ENCODE assay signal across 8 cellular contexts in genomic region chr17:21042434-21043295, GRCh38. TPM values are rescaled to one million over a fixed set of nuclear protein-coding genes. Genes with fewer than 3 reads are reported as not detected.
DNase-seq lines count a peak whose midpoint lies in the region; ATAC-seq and TF ChIP-seq lines count a peak whose summit lies in the region.

Gene USP22 (minus strand): TSS chr17:21043011. CDS start chr17:21042835, 176 bp downstream.

- H3K4me3 ChIP-seq in mammary epithelial cell (replicated peaks in 1 of 3; ENCODE audit: insufficient read depth in 1 of 3, low read depth in 2 of 3, low read length in 3 of 3) (peak within 1 kb of the TSS; percentile 77 to 96 (median 78)), kidney epithelial cell (ENCODE audit: low read depth, low read length) (peak within 1 kb of the TSS; percentile 93)

- peak; percentile 65 for ATAC-seq in GM19397 (IDR thresholded peaks at IDR 0.05; ENCODE audit: unreplicated experiment)
- peak; percentile 49 for ATAC-seq in HG03442 (IDR thresholded peaks at IDR 0.05; ENCODE audit: unreplicated experiment)

- peak within 1 kb of the TSS; percentile 92 for H3K9ac ChIP-seq in mammary epithelial cell (ENCODE audit: insufficient read depth, low read length)

- H3K27me3 ChIP-seq in mammary epithelial cell (ENCODE audit: insufficient read depth, low read length) (no peaks in the 10 kb centered on the region), kidney epithelial cell (ENCODE audit: control insufficient read depth, insufficient read depth, low read length) (no peaks in the 10 kb centered on the region)

- intact Hi-C loops in mammary epithelial cell (cut with micrococcal nuclease), result loop anchor here (2.0 to 5.0 kb wide), 5 partner anchors 85 to 470 kb away; partner anchors contain the start of genes DHRS7B and TMEM11

- peaks cover 12% of the 10 kb centered on the region for H4K20me1 ChIP-seq in mammary epithelial cell (ENCODE audit: insufficient read depth, low read length)

- no peak for TF ChIP-seq CTCF in mammary epithelial cell (conservative IDR thresholded peaks at IDR 0.05 in 1 of 2, IDR thresholded peaks at IDR 0.05 in 1 of 2; ENCODE audit: extremely low read depth in 1 of 2, insufficient read depth in 1 of 2, low read depth in 1 of 2, low read length in 2 of 2)
- TF ChIP-seq CTCF in kidney epithelial cell (IDR thresholded peaks at IDR 0.05; ENCODE audit: insufficient read depth, low read length, poor library complexity, severe bottlenecking), result no peak

- 0% methylated on average over 6 of the region's 91 CpGs for WGBS in mammary epithelial cell (ENCODE audit: low coverage, missing lambda C conversion rate)

- H3K4me2 ChIP-seq in mammary epithelial cell (ENCODE audit: insufficient read depth, low read depth, low read length), result peak within 1 kb of the TSS; percentile 78

- peaks cover 20% of the 10 kb centered on the region for H3K4me1 ChIP-seq in mammary epithelial cell (ENCODE audit: insufficient read depth, low read length)

- peaks cover 51% of the 10 kb centered on the region for H3K79me2 ChIP-seq in mammary epithelial cell (ENCODE audit: insufficient read depth, low read length)

- no peaks in the 10 kb centered on the region for H3K9me3 ChIP-seq in mammary epithelial cell (replicated peaks; ENCODE audit: insufficient read depth, low read length)

- DNase-seq in DMS53 treated with DMSO at 0.1 percent for 48 hours (lab: John Stamatoyannopoulos, UW; ENCODE audit: unreplicated experiment), result peak; percentile 89
- DNase-seq in SKM-1 treated with dmso at 0.1 percent for 144 hours (lab: John Stamatoyannopoulos, UW; ENCODE audit: unreplicated experiment), result peak; percentile 71
- DNase-seq in mammary epithelial cell, result no peak
- DNase-seq in kidney epithelial cell (ENCODE audit: low read depth), result no peak
- peak; percentile 29 for DNase-seq in stimulated activated CD4-positive, alpha-beta T cell treated with anti-CD3 and anti-CD28 coated beads, Interleukin-1b, Interleukin-23, amount 100 ng/mL, for 48 hours
- no peak for DNase-seq in NCI-H345 treated with DMSO at 0.1 percent for 48 hours (lab: John Stamatoyannopoulos, UW; ENCODE audit: unreplicated experiment)

- no peaks in the 10 kb centered on the region for H3K36me3 ChIP-seq in mammary epithelial cell (ENCODE audit: insufficient read depth, low read length)
- H3K36me3 ChIP-seq in kidney epithelial cell (ENCODE audit: control insufficient read depth, insufficient read depth, low read length), result no peaks in the 10 kb centered on the region

- CTCF ChIA-PET in mammary epithelial cell (lab: Charles Lee; ENCODE audit: low non-redundant PET), result interaction anchor here (0.6 to 1.0 kb wide), 6 partner anchors 9 to 202 kb away, joined by 3 to 15 read pairs (median 4); no protein-coding TSS in a partner anchor

- dilution Hi-C loops in mammary epithelial cell (cut with HindIII; ENCODE audit: low sequenced_read_pairs), result no loop called here

- H3K27ac ChIP-seq in mammary epithelial cell (ENCODE audit: insufficient read depth, low read depth, low read length), result peak within 1 kb of the TSS; percentile 84

- H2AFZ ChIP-seq in mammary epithelial cell (ENCODE audit: low read depth, low read length), result peak within 1 kb of the TSS; percentile 88

- BruUV-seq in mammary epithelial cell (replicated peaks; lab: Mats Ljungman, UMichigan), result no TSS peak

- in situ Hi-C loops in mammary epithelial cell (cut with MboI; ENCODE audit: low sequenced_read_pairs in 2 of 2), result no loop called here

RNA-seq across cellular contexts. Expression of gene USP22, which starts in this region (rescaled TPM):
- 100 to 1,000 TPM; 187 to 318 TPM for total RNA-seq in mammary epithelial cell
- polyA plus RNA-seq in mammary epithelial cell, result 175 TPM
- polyA minus RNA-seq in mammary epithelial cell, result 423 TPM
- total RNA-seq in kidney epithelial cell, result 235 and 248 TPM in 2 replicates

Comparison
In these comparisons a context has a peak if more than half of its experiments do, and no peak if none do; other contexts are left out.
1. DNase-seq: peak in DMS53 treated with DMSO at 0.1 percent for 48 hours (single experiment), SKM-1 treated with dmso at 0.1 percent for 144 hours (single experiment) and stimulated activated CD4-positive, alpha-beta T cell treated with anti-CD3 and anti-CD28 coated beads, Interleukin-1b, Interleukin-23, amount 100 ng/mL, for 48 hours (single experiment); none in mammary epithelial cell (single experiment), kidney epithelial cell (single experiment) and NCI-H345 treated with DMSO at 0.1 percent for 48 hours (single experiment).